Comparison of ENCODE assay signal across 15 cellular contexts in the genomic region with DNA sequence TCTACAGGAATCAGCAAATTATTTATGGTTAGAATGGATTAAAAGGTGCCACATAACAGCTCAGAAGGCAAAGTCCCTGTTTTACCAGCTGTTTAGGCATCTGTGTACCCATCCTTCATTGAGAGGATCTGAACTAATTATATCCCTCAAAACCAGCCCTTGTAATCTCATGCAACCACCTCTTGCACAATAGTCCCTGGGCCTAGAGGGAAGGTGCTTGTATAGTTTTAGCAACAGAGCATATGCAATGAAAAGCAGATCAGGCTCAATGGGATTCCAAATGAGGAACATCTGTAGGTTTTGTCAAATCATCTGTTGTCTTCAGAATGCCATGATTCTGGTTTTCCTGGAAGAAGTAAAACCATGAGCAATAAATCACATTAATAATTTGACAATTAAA. TPM values are rescaled to one million over a fixed set of nuclear protein-coding genes. Genes with fewer than 3 reads are reported as not detected.
DNase-seq lines count a peak whose midpoint lies in the region; ATAC-seq and TF ChIP-seq lines count a peak whose summit lies in the region.
"Had no signal": no experiment of that assay in that cellular context is flagged by ENCODE, and none has a peak within 500 bp of the region (broad histone marks: within the 10 kb centered on the region; RNA-seq: fewer than 3 reads in every experiment).

No MANE protein-coding gene starts in this region.

- H3K27me3 ChIP-seq in breast epithelium = no peaks in the 10 kb centered on the region
- H3K27me3 ChIP-seq in upper lobe of right lung = no peaks in the 10 kb centered on the region
- H3K27me3 ChIP-seq: cardiac muscle cell had no signal

- BruUV-seq in MCF 10A (replicated peaks; lab: Mats Ljungman, UMichigan) = no TSS peak

- no peaks in the 10 kb centered on the region for H3K9me3 Mint-ChIP-seq in MCF 10A (ENCODE audit: unreplicated experiment)
- peaks cover 0 to 4% of the 10 kb centered on the region in 2 donors for H3K9me3 Mint-ChIP-seq in activated naive CD4-positive, alpha-beta T cell treated with anti-CD3 and anti-CD28 coated beads, Interleukin-2, amount 50 U/mL, for 72 hours

- peaks cover 6% of the 10 kb centered on the region for H3K4me1 Mint-ChIP-seq in MCF 10A (ENCODE audit: insufficient read depth, unreplicated experiment)

- H3K9me3 ChIP-seq in breast epithelium = no peaks in the 10 kb centered on the region
- H3K9me3 ChIP-seq in upper lobe of right lung = no peaks in the 10 kb centered on the region

- no peak for TF ChIP-seq POLR2A in breast epithelium (IDR thresholded peaks at IDR 0.05)

- H3K36me3 ChIP-seq in breast epithelium (peaks cover 4% of the 10 kb centered on the region), upper lobe of right lung (no peaks in the 10 kb centered on the region)
- H3K36me3 ChIP-seq: cardiac muscle cell had no signal

- intact Hi-C loops in MCF 10A (cut with micrococcal nuclease) = no loop called here
- intact Hi-C loops in breast epithelium (cut with DNase I; ENCODE audit: low total_unique reads) = no loop called here
- intact Hi-C loops in upper lobe of right lung (cut with DNase I) = no loop called here
- intact Hi-C loops in left colon (cut with DNase I, micrococcal nuclease) = no loop called here

- DNase-seq in MCF 10A (ENCODE audit: unreplicated experiment) (peak; percentile 33), breast epithelium (ENCODE audit: low spot score in 2 of 2) (no peak), NCI-H69 (lab: John Stamatoyannopoulos, UW) (peak; percentile 17), fibroblast of mammary gland (ENCODE audit: low read depth) (peak; percentile 80), upper lobe of right lung (no peak), left colon (no peak)
- no peak for DNase-seq in activated naive CD4-positive, alpha-beta T cell treated with anti-CD3 and anti-CD28 coated beads, Interleukin-2, amount 50 U/mL, for 72 hours (ENCODE audit: low spot score in 2 of 2)
- DNase-seq: activated CD4-positive, alpha-beta T cell treated with anti-CD3 and anti-CD28 coated beads, Interleukin-2, amount 10 ng/mL, durations not matched to agents 7 days and 5 days; DMS79 treated with DMSO at 0.1 percent for 48 hours; NCI-H2081 treated with DMSO at 0.1 percent for 48 hours had no signal

- H3K36me3 Mint-ChIP-seq in MCF 10A (ENCODE audit: insufficient read depth, unreplicated experiment) = no peaks in the 10 kb centered on the region
- peaks cover 0 to 10% of the 10 kb centered on the region in 2 donors for H3K36me3 Mint-ChIP-seq in activated naive CD4-positive, alpha-beta T cell treated with anti-CD3 and anti-CD28 coated beads, Interleukin-2, amount 50 U/mL, for 72 hours

- TF ChIP-seq CTCF in MCF 10A (IDR thresholded peaks at IDR 0.05; ENCODE audit: unreplicated experiment) (no peak), breast epithelium (IDR thresholded peaks at IDR 0.05) (no peak), fibroblast of mammary gland (conservative IDR thresholded peaks at IDR 0.05; ENCODE audit: control insufficient read depth, insufficient read depth, low read depth, low read length) (no peak), upper lobe of right lung (IDR thresholded peaks at IDR 0.05) (no peak)

- CTCF ChIA-PET in MCF 10A (lab: Yijun Ruan, JAX) = interaction anchor here (0.9 to 1.4 kb wide), 3 partner anchors 13 to 32 kb away, joined by 4 to 6 read pairs (median 5); no protein-coding TSS in a partner anchor

- H3K27ac ChIP-seq in breast epithelium (no peak overlapping the region), upper lobe of right lung (no peak overlapping the region)
- H3K27ac ChIP-seq: cardiac muscle cell had no signal

- no peak overlapping the region for H3K4me3 ChIP-seq in breast epithelium
- H3K4me3 ChIP-seq in fibroblast of mammary gland (ENCODE audit: control insufficient read depth, low read depth, low read length) = no peak overlapping the region
- no peak overlapping the region for H3K4me3 ChIP-seq in upper lobe of right lung
- H3K4me3 ChIP-seq: cardiac muscle cell had no signal

- no peak overlapping the region for H3K27ac Mint-ChIP-seq in MCF 10A (ENCODE audit: low read depth, unreplicated experiment)
- no peak overlapping the region for H3K27ac Mint-ChIP-seq in activated naive CD4-positive, alpha-beta T cell treated with anti-CD3 and anti-CD28 coated beads, Interleukin-2, amount 50 U/mL, for 72 hours
- H3K27ac Mint-ChIP-seq: activated CD4-positive, alpha-beta T cell treated with anti-CD3 and anti-CD28 coated beads, Interleukin-2, amount 10 ng/mL, durations not matched to agents 7 days and 5 days had no signal

- ATAC-seq in upper lobe of right lung (peak; percentile 48), HG03045 (IDR thresholded peaks at IDR 0.05; ENCODE audit: unreplicated experiment) (no peak), left colon (no peak)
- ATAC-seq in activated naive CD4-positive, alpha-beta T cell treated with anti-CD3 and anti-CD28 coated beads, Interleukin-2, amount 50 U/mL, for 72 hours = no peak

- H3K27me3 Mint-ChIP-seq in MCF 10A (ENCODE audit: insufficient read depth, unreplicated experiment) = no peaks in the 10 kb centered on the region
- H3K27me3 Mint-ChIP-seq: activated CD4-positive, alpha-beta T cell treated with anti-CD3 and anti-CD28 coated beads, Interleukin-2, amount 10 ng/mL, durations not matched to agents 7 days and 5 days had no signal

- POLR2A ChIA-PET in MCF 10A (lab: Yijun Ruan, JAX) = interaction anchor here (0.7 kb wide), 1 partner anchor 24 kb away, joined by 3 read pairs; no protein-coding TSS in a partner anchor

- H3K4me1 ChIP-seq in breast epithelium (no peaks in the 10 kb centered on the region), upper lobe of right lung (no peaks in the 10 kb centered on the region)

- no peak overlapping the region for H3K4me3 Mint-ChIP-seq in MCF 10A (ENCODE audit: unreplicated experiment)
- H3K4me3 Mint-ChIP-seq: activated CD4-positive, alpha-beta T cell treated with anti-CD3 and anti-CD28 coated beads, Interleukin-2, amount 10 ng/mL, durations not matched to agents 7 days and 5 days had no signal

RNA-seq across cellular contexts. Expression of a gene that starts 26.0 kb away (rescaled TPM):
- total RNA-seq in MCF 10A (2022) (0.23 TPM in 1 of 2 replicates, not detected in the other), breast epithelium (1 to 10 TPM in 2 of 3 donors, under 1 TPM in 1; 0.80 to 6.3 (median 2.3) TPM), upper lobe of right lung (1.1 TPM), left colon (not detected)
- under 1 TPM; 0.66 to 0.68 TPM for total RNA-seq in activated naive CD4-positive, alpha-beta T cell treated with anti-CD3 and anti-CD28 coated beads, Interleukin-2, amount 50 U/mL, for 72 hours

RNA-seq across cellular contexts. Expression of a gene that starts 30.4 kb away (rescaled TPM):
- not detected in 2 replicates for total RNA-seq in MCF 10A (2022)
- total RNA-seq in breast epithelium = not detected
- not detected for total RNA-seq in upper lobe of right lung
- not detected for total RNA-seq in activated naive CD4-positive, alpha-beta T cell treated with anti-CD3 and anti-CD28 coated beads, Interleukin-2, amount 50 U/mL, for 72 hours
- not detected for total RNA-seq in left colon
- total RNA-seq: activated CD4-positive, alpha-beta T cell treated with anti-CD3 and anti-CD28 coated beads, Interleukin-2, amount 10 ng/mL, durations not matched to agents 7 days and 5 days; cardiac muscle cell; mesenteric fat pad; osteoblast; urinary bladder had no signal

RNA-seq across cellular contexts. Expression of a gene that starts 34.8 kb away (rescaled TPM):
- total RNA-seq in MCF 10A (2022) = 3.7 and 8.9 TPM in 2 replicates
- total RNA-seq in breast epithelium = 10 to 100 TPM; 13.8 to 34.0 (median 14.4) TPM
- 9.0 TPM for total RNA-seq in upper lobe of right lung
- total RNA-seq in activated naive CD4-positive, alpha-beta T cell treated with anti-CD3 and anti-CD28 coated beads, Interleukin-2, amount 50 U/mL, for 72 hours = 10 to 100 TPM in 1 of 2 donors, 1 to 10 TPM in 1; 4.6 to 10.2 TPM
- total RNA-seq in left colon = 1 to 10 TPM; 5.6 to 5.9 TPM

Comparison
In these comparisons a context has a peak if more than half of its experiments do, and no peak if none do; other contexts are left out.
1. DNase-seq: peak in MCF 10A (single experiment), NCI-H69 (single experiment) and fibroblast of mammary gland (single experiment); none in breast epithelium (0 of 2), upper lobe of right lung (single experiment), activated naive CD4-positive, alpha-beta T cell treated with anti-CD3 and anti-CD28 coated beads, Interleukin-2, amount 50 U/mL, for 72 hours (0 of 2) and left colon (0 of 2).